14 cellular contexts compared by ENCODE assay signal in genomic region chr5:180116441-180117377, GRCh38. TPM values are rescaled to one million over a fixed set of nuclear protein-coding genes. Genes with fewer than 3 reads are reported as not detected.
DNase-seq lines count a peak whose midpoint lies in the region; ATAC-seq and TF ChIP-seq lines count a peak whose summit lies in the region.
"Had no signal": no experiment of that assay in that cellular context is flagged by ENCODE, and none has a peak within 500 bp of the region (broad histone marks: within the 10 kb centered on the region; RNA-seq: fewer than 3 reads in every experiment).

No MANE protein-coding gene starts in this region.

- no peak overlapping the region for H3K4me3 Mint-ChIP-seq in WTC11
- no peak overlapping the region for H3K4me3 Mint-ChIP-seq in T-helper 2 cell treated with Interferon-gamma antibody and Interleukin-4, amounts not matched to agents 5 μg/mL and 100 μg/mL, for 36 hours
- H3K4me3 Mint-ChIP-seq: CD4-positive, CD25-positive, alpha-beta regulatory T cell had no signal

- intact Hi-C loops in cardiac septum (cut with DNase I) = no loop called here
- intact Hi-C loops in left ventricle myocardium inferior (cut with micrococcal nuclease) = no loop called here
- intact Hi-C loops in left colon (cut with DNase I, micrococcal nuclease) = no loop called here
- intact Hi-C loops in upper lobe of right lung (cut with DNase I) = no loop called here

- POLR2A ChIA-PET in WTC11 (lab: Charles Lee) = no interaction called here

- peak; percentile 59 for ATAC-seq in WTC11
- peak; percentile 57 for ATAC-seq in left colon
- ATAC-seq in upper lobe of right lung = peak; percentile 40

- no peaks in the 10 kb centered on the region for H3K9me3 Mint-ChIP-seq in WTC11
- no peaks in the 10 kb centered on the region for H3K9me3 Mint-ChIP-seq in T-helper 2 cell treated with Interferon-gamma antibody and Interleukin-4, amounts not matched to agents 5 μg/mL and 100 μg/mL, for 36 hours
- H3K9me3 Mint-ChIP-seq: CD4-positive, CD25-positive, alpha-beta regulatory T cell had no signal

- H3K9me3 ChIP-seq in left ventricle myocardium inferior (replicated peaks) (no peaks in the 10 kb centered on the region), upper lobe of right lung (no peaks in the 10 kb centered on the region)
- H3K9me3 ChIP-seq: adrenal gland, neutrophil had no signal

- CTCF ChIA-PET in WTC11 (lab: Charles Lee) = interaction anchor here (0.5 to 1.7 kb wide), 6 partner anchors 11 to 112 kb away, joined by 3 to 7 read pairs (median 3); partner anchors contain the start of gene RASGEF1C

- H3K27ac Mint-ChIP-seq in WTC11 = no peak overlapping the region
- no peak overlapping the region for H3K27ac Mint-ChIP-seq in T-helper 2 cell treated with Interferon-gamma antibody and Interleukin-4, amounts not matched to agents 5 μg/mL and 100 μg/mL, for 36 hours
- H3K27ac Mint-ChIP-seq: CD4-positive, CD25-positive, alpha-beta regulatory T cell had no signal

- DNase-seq in cardiac septum (ENCODE audit: low spot score) (peak; percentile 55), left ventricle myocardium inferior (no peak), WTC11 (ENCODE audit: low spot score) (no peak), left colon (peak; percentile 18 to 24), upper lobe of right lung (peak; percentile 60), DMS114 treated with DMSO at 0.1 percent for 48 hours (lab: John Stamatoyannopoulos, UW; ENCODE audit: unreplicated experiment) (no peak)
- DNase-seq in T-helper 2 cell treated with Interferon-gamma antibody and Interleukin-4, amounts not matched to agents 5 μg/mL and 100 μg/mL, for 36 hours (ENCODE audit: low spot score) = no peak
- DNase-seq in activated CD4-positive, alpha-beta T cell treated with anti-CD3 and anti-CD28 coated beads, Interleukin-2, amount 50 U/mL, for 4 hours = no peak
- DNase-seq: activated CD4-positive, alpha-beta T cell treated with anti-CD3 and anti-CD28 coated beads, Interleukin-2, amount 50 U/mL, for 1 hour; CD4-positive, CD25-positive, alpha-beta regulatory T cell; NCI-H1105 treated with DMSO at 0.1 percent for 48 hours; stimulated activated CD4-positive, alpha-beta T cell treated with anti-CD3 and anti-CD28 coated beads, Interleukin-4, amount 100 ng/mL, for 4 hours had no signal

- H3K4me1 ChIP-seq in left ventricle myocardium inferior (no peaks in the 10 kb centered on the region), upper lobe of right lung (no peaks in the 10 kb centered on the region)
- H3K4me1 ChIP-seq: adrenal gland had no signal

- no peaks in the 10 kb centered on the region for H3K36me3 ChIP-seq in left ventricle myocardium inferior
- no peaks in the 10 kb centered on the region for H3K36me3 ChIP-seq in upper lobe of right lung
- H3K36me3 ChIP-seq: adrenal gland, neutrophil had no signal

- H3K27ac ChIP-seq in left ventricle myocardium inferior (replicated peaks) (no peak overlapping the region), upper lobe of right lung (no peak overlapping the region)
- H3K27ac ChIP-seq: adrenal gland, neutrophil had no signal

- TF ChIP-seq CTCF in left ventricle myocardium inferior (IDR thresholded peaks at IDR 0.05; ENCODE audit: borderline replicate concordance) = no peak
- no peak for TF ChIP-seq CTCF in WTC11 (IDR thresholded peaks at IDR 0.05)
- peak; percentile 13 for TF ChIP-seq CTCF in upper lobe of right lung (IDR thresholded peaks at IDR 0.05)

- H3K27me3 Mint-ChIP-seq in WTC11 (ENCODE audit: low read depth) = no peaks in the 10 kb centered on the region
- H3K27me3 Mint-ChIP-seq in T-helper 2 cell treated with Interferon-gamma antibody and Interleukin-4, amounts not matched to agents 5 μg/mL and 100 μg/mL, for 36 hours (ENCODE audit: low read depth) = no peaks in the 10 kb centered on the region
- H3K27me3 Mint-ChIP-seq: CD4-positive, CD25-positive, alpha-beta regulatory T cell had no signal

- H3K27me3 ChIP-seq in left ventricle myocardium inferior (ENCODE audit: low read depth) = peaks cover 47% of the 10 kb centered on the region
- peaks cover under 1% of the 10 kb centered on the region for H3K27me3 ChIP-seq in upper lobe of right lung
- H3K27me3 ChIP-seq: adrenal gland, neutrophil had no signal

- H3K4me3 ChIP-seq in left ventricle myocardium inferior (no peak overlapping the region), upper lobe of right lung (no peak overlapping the region)
- H3K4me3 ChIP-seq: adrenal gland had no signal

- H3K4me1 Mint-ChIP-seq in WTC11 = no peaks in the 10 kb centered on the region
- no peaks in the 10 kb centered on the region for H3K4me1 Mint-ChIP-seq in T-helper 2 cell treated with Interferon-gamma antibody and Interleukin-4, amounts not matched to agents 5 μg/mL and 100 μg/mL, for 36 hours (ENCODE audit: low read depth)
- H3K4me1 Mint-ChIP-seq: CD4-positive, CD25-positive, alpha-beta regulatory T cell had no signal

- H3K36me3 Mint-ChIP-seq in WTC11 = no peaks in the 10 kb centered on the region
- H3K36me3 Mint-ChIP-seq in T-helper 2 cell treated with Interferon-gamma antibody and Interleukin-4, amounts not matched to agents 5 μg/mL and 100 μg/mL, for 36 hours (ENCODE audit: low read depth) = no peaks in the 10 kb centered on the region
- H3K36me3 Mint-ChIP-seq: CD4-positive, CD25-positive, alpha-beta regulatory T cell had no signal

TF ChIP-seq in WTC11, 78 proteins besides CTCF, POLR2A, EP300 and RAD21 (continues in another document):
- TF ChIP-seq, protein P1, sequence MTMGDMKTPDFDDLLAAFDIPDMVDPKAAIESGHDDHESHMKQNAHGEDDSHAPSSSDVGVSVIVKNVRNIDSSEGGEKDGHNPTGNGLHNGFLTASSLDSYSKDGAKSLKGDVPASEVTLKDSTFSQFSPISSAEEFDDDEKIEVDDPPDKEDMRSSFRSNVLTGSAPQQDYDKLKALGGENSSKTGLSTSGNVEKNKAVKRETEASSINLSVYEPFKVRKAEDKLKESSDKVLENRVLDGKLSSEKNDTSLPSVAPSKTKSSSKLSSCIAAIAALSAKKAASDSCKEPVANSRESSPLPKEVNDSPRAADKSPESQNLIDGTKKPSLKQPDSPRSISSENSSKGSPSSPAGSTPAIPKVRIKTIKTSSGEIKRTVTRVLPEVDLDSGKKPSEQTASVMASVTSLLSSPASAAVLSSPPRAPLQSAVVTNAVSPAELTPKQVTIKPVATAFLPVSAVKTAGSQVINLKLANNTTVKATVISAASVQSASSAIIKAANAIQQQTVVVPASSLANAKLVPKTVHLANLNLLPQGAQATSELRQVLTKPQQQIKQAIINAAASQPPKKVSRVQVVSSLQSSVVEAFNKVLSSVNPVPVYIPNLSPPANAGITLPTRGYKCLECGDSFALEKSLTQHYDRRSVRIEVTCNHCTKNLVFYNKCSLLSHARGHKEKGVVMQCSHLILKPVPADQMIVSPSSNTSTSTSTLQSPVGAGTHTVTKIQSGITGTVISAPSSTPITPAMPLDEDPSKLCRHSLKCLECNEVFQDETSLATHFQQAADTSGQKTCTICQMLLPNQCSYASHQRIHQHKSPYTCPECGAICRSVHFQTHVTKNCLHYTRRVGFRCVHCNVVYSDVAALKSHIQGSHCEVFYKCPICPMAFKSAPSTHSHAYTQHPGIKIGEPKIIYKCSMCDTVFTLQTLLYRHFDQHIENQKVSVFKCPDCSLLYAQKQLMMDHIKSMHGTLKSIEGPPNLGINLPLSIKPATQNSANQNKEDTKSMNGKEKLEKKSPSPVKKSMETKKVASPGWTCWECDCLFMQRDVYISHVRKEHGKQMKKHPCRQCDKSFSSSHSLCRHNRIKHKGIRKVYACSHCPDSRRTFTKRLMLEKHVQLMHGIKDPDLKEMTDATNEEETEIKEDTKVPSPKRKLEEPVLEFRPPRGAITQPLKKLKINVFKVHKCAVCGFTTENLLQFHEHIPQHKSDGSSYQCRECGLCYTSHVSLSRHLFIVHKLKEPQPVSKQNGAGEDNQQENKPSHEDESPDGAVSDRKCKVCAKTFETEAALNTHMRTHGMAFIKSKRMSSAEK (CRISPR knock-in tag; IDR thresholded peaks at IDR 0.05; ENCODE audit: borderline replicate concordance) = no peak
- TF ChIP-seq ERG (CRISPR knock-in tag; IDR thresholded peaks at IDR 0.05) (no peak), EMX1 (CRISPR knock-in tag; IDR thresholded peaks at IDR 0.05) (no peak), HMGXB4 (CRISPR knock-in tag; IDR thresholded peaks at IDR 0.05) (no peak)

RNA-seq across cellular contexts. Expression of gene RNF130, which starts 45.1 kb away (rescaled TPM):
- total RNA-seq in cardiac septum (33.7 TPM), left ventricle myocardium inferior (45.9 TPM), WTC11 (2021) (56.2 to 61.0 TPM (median 58.5 TPM) in 3 replicates), left colon (10 to 100 TPM; 39.7 to 52.1 TPM), upper lobe of right lung (109 TPM)

Comparison
In these comparisons a context has a peak if more than half of its experiments do, and no peak if none do; other contexts are left out.
1. DNase-seq: peak in cardiac septum (single experiment), left colon (2 of 2) and upper lobe of right lung (single experiment); none in left ventricle myocardium inferior (single experiment), WTC11 (single experiment), T-helper 2 cell treated with Interferon-gamma antibody and Interleukin-4, amounts not matched to agents 5 μg/mL and 100 μg/mL, for 36 hours (single experiment), DMS114 treated with DMSO at 0.1 percent for 48 hours (single experiment) and activated CD4-positive, alpha-beta T cell treated with anti-CD3 and anti-CD28 coated beads, Interleukin-2, amount 50 U/mL, for 4 hours (0 of 2).
2. Peak in every context shown above with its lines, with median percentiles within 50 percentile points of each other: ATAC-seq.